Comparison of ENCODE assay signal across 17 cellular contexts in genomic region chr2:178243961-178244360, GRCh38. TPM values are rescaled to one million over a fixed set of nuclear protein-coding genes. Genes with fewer than 3 reads are reported as not detected.
A peak's percentile ranks its signal among the peaks of the same experiment; 100 is the strongest.
DNase-seq lines count a peak whose midpoint lies in the region; ATAC-seq, FAIRE-seq and TF ChIP-seq lines count a peak whose summit lies in the region.
"Had no signal": no experiment of that assay in that cellular context is flagged by ENCODE, and none has a peak within 500 bp of the region (broad histone marks: within the 10 kb centered on the region; RNA-seq: fewer than 3 reads in every experiment).

No MANE protein-coding gene starts in this region.

- no peak overlapping the region for H2BK120ac ChIP-seq in trophoblast cell (ENCODE audit: insufficient read depth, low read length, poor library complexity)

- H3K36me3 Mint-ChIP-seq in astrocyte (ENCODE audit: low read depth, unreplicated experiment), result no peaks in the 10 kb centered on the region
- H3K36me3 Mint-ChIP-seq: CD4-positive, CD25-positive, alpha-beta regulatory T cell; CD8-positive, alpha-beta memory T cell had no signal

- H3K27ac Mint-ChIP-seq in astrocyte (ENCODE audit: unreplicated experiment), result no peak overlapping the region
- H3K27ac Mint-ChIP-seq: CD4-positive, CD25-positive, alpha-beta regulatory T cell had no signal

- no peak overlapping the region for H2BK5ac ChIP-seq in trophoblast cell (ENCODE audit: low read depth, low read length, poor library complexity)

- H4K20me1 ChIP-seq in astrocyte (ENCODE audit: insufficient read depth, low read length), result no peaks in the 10 kb centered on the region

- H3K4me3 ChIP-seq in HEK293 (ENCODE audit: low read depth, low read length), result no peak overlapping the region
- H3K4me3 ChIP-seq in astrocyte (ENCODE audit: insufficient read depth, low read depth, low read length), result no peak overlapping the region
- no peak overlapping the region for H3K4me3 ChIP-seq in small intestine (ENCODE audit: low read depth in 1 of 2, low read length in 2 of 2)
- no peak overlapping the region for H3K4me3 ChIP-seq in trophoblast cell (ENCODE audit: low read depth, low read length)
- H3K4me3 ChIP-seq: HAP-1 had no signal

- H3K14ac ChIP-seq in trophoblast cell (ENCODE audit: low read length), result no peak overlapping the region

- H3K36me3 ChIP-seq in HEK293 (ENCODE audit: control insufficient read depth in 2 of 2, insufficient read depth in 1 of 2, low read length in 2 of 2) (no peaks in the 10 kb centered on the region), astrocyte (ENCODE audit: insufficient read depth, low read length) (no peaks in the 10 kb centered on the region), small intestine (ENCODE audit: control insufficient read depth in 2 of 2, insufficient read depth in 2 of 2, low read length in 2 of 2) (no peaks in the 10 kb centered on the region), trophoblast cell (ENCODE audit: control insufficient read depth in 1 of 2, insufficient read depth in 2 of 2, low read length in 2 of 2) (no peaks in the 10 kb centered on the region)
- H3K36me3 ChIP-seq: BE2C, HAP-1 had no signal

- peak overlapping the region; percentile 28 for H3K4me3 Mint-ChIP-seq in astrocyte (ENCODE audit: unreplicated experiment)
- H3K4me3 Mint-ChIP-seq: CD4-positive, CD25-positive, alpha-beta regulatory T cell; CD8-positive, alpha-beta memory T cell had no signal

- no peak overlapping the region for H3K23ac ChIP-seq in trophoblast cell (ENCODE audit: low read length)

- H3K9ac ChIP-seq in astrocyte (ENCODE audit: low read length) (no peak overlapping the region), trophoblast cell (ENCODE audit: low read length) (no peak overlapping the region)

- ATAC-seq in esophagus mucosa, result peak; percentile 79

- H3K27me3 Mint-ChIP-seq in astrocyte (ENCODE audit: low read depth, unreplicated experiment), result no peaks in the 10 kb centered on the region

- 71 to 86% (median 81%) methylated on average over 1 of the region's 1 CpG for WGBS in small intestine, 3 donors
- WGBS in trophoblast cell (ENCODE audit: extremely low coverage, insufficient coverage, insufficient read length), result no CpG with 5 or more reads among the region's 1 CpG

- H2BK12ac ChIP-seq in trophoblast cell (ENCODE audit: low read length), result no peak overlapping the region

- no peak overlapping the region for H4K91ac ChIP-seq in trophoblast cell (ENCODE audit: low read depth, low read length)

- H4K8ac ChIP-seq in trophoblast cell (ENCODE audit: low read depth, low read length), result no peak overlapping the region

- peaks cover 19% of the 10 kb centered on the region for H3K79me2 ChIP-seq in astrocyte (ENCODE audit: insufficient read depth, low read length)
- H3K79me2 ChIP-seq in trophoblast cell (ENCODE audit: control insufficient read depth, insufficient read depth, low read length, poor library complexity), result no peaks in the 10 kb centered on the region

- TF ChIP-seq CTCF in HEK293 (tag by site-specific recombination; IDR thresholded peaks at IDR 0.05) (no peak), astrocyte (IDR thresholded peaks at IDR 0.05; ENCODE audit: insufficient read depth, low read depth, low read length) (no peak)

- CTCF ChIA-PET in HEK293 (lab: Yijun Ruan, JAX), result no interaction called here

- H3K4me1 ChIP-seq in HEK293 (ENCODE audit: control insufficient read depth, insufficient read depth, low read length) (peaks cover 5% of the 10 kb centered on the region), astrocyte (ENCODE audit: insufficient read depth, low read length) (peaks cover 9% of the 10 kb centered on the region), small intestine (ENCODE audit: control insufficient read depth in 2 of 2, insufficient read depth in 1 of 2, low read depth in 1 of 2, low read length in 1 of 2) (no peaks in the 10 kb centered on the region), trophoblast cell (ENCODE audit: control insufficient read depth in 1 of 2, insufficient read depth in 2 of 2, low read length in 2 of 2) (no peaks in the 10 kb centered on the region)
- H3K4me1 ChIP-seq: BE2C, HAP-1 had no signal

- H3K18ac ChIP-seq in trophoblast cell (ENCODE audit: low read length), result no peak overlapping the region

- H3K4me2 ChIP-seq in astrocyte (ENCODE audit: low read length), result no peak overlapping the region
- no peak overlapping the region for H3K4me2 ChIP-seq in trophoblast cell (ENCODE audit: low read length)

- DNase-seq in astrocyte (ENCODE audit: low read depth), result no peak
- peak; percentile 13 for DNase-seq in small intestine
- DNase-seq in trophoblast cell, result no peak
- DNase-seq in NCI-H446 treated with DMSO at 0.1 percent for 48 hours (lab: John Stamatoyannopoulos, UW), result no peak
- DNase-seq: ACHN; BE2C; C1 segment of cervical spinal cord; CD4-positive, CD25-positive, alpha-beta regulatory T cell; CD8-positive, alpha-beta memory T cell; COR-L47; DMS79 treated with DMSO at 0.1 percent for 48 hours; GF-D8 had no signal

- H2AFZ ChIP-seq in astrocyte (ENCODE audit: low read depth, low read length) (no peak overlapping the region), trophoblast cell (ENCODE audit: insufficient read depth, low read length, poor library complexity) (no peak overlapping the region)

- H4K12ac ChIP-seq in trophoblast cell (ENCODE audit: low read depth, low read length), result no peak overlapping the region

- no peak overlapping the region for H2AK5ac ChIP-seq in trophoblast cell (ENCODE audit: low read length)

- H3K79me1 ChIP-seq in trophoblast cell (ENCODE audit: low read length), result no peaks in the 10 kb centered on the region

- POLR2A ChIA-PET in HEK293 (lab: Yijun Ruan, JAX), result no interaction called here

- no peaks in the 10 kb centered on the region for H3K9me3 Mint-ChIP-seq in astrocyte (ENCODE audit: unreplicated experiment)

- H3K27me3 ChIP-seq in astrocyte (ENCODE audit: insufficient read depth, low read length) (no peaks in the 10 kb centered on the region), small intestine (ENCODE audit: control insufficient read depth in 2 of 2, insufficient read depth in 2 of 2, low read length in 2 of 2) (no peaks in the 10 kb centered on the region), trophoblast cell (ENCODE audit: insufficient read depth, low read length) (no peaks in the 10 kb centered on the region)
- H3K27me3 ChIP-seq: BE2C had no signal

- peaks cover 10% of the 10 kb centered on the region for H3K4me1 Mint-ChIP-seq in astrocyte (ENCODE audit: low read depth, unreplicated experiment)
- H3K4me1 Mint-ChIP-seq: CD4-positive, CD25-positive, alpha-beta regulatory T cell; CD8-positive, alpha-beta memory T cell had no signal

- H3K9me3 ChIP-seq in HEK293 (ENCODE audit: control insufficient read depth, insufficient read depth, low read depth, low read length) (no peaks in the 10 kb centered on the region), astrocyte (ENCODE audit: insufficient read depth, low read depth, low read length) (no peaks in the 10 kb centered on the region), small intestine (ENCODE audit: control insufficient read depth, low read depth) (no peaks in the 10 kb centered on the region), trophoblast cell (ENCODE audit: insufficient read depth, low read depth, low read length) (no peaks in the 10 kb centered on the region)
- H3K9me3 ChIP-seq: BE2C, HAP-1 had no signal

- FAIRE-seq in astrocyte (lab: Jason Lieb, UNC) (no peak), small intestine (lab: Jason Lieb, UNC) (no peak)
- FAIRE-seq: A204.1 had no signal

- no peak overlapping the region for H3K27ac ChIP-seq in HEK293 (ENCODE audit: extremely low read depth, low read depth, low read length)
- H3K27ac ChIP-seq in astrocyte (ENCODE audit: low read depth, low read length), result no peak overlapping the region
- no peak overlapping the region for H3K27ac ChIP-seq in small intestine (ENCODE audit: low read depth in 1 of 2, low read length in 1 of 2)
- H3K27ac ChIP-seq in trophoblast cell (ENCODE audit: low read depth, low read length), result no peak overlapping the region

- no peak overlapping the region for H3K4ac ChIP-seq in trophoblast cell (ENCODE audit: low read depth, low read length)

TF ChIP-seq in HEK293, 187 proteins besides CTCF, POLR2A, EP300 and RAD21:
- TF ChIP-seq ZNF623 (tag by site-specific recombination; IDR thresholded peaks at IDR 0.05), result peak; percentile 78
- TF ChIP-seq ZXDB (tag by site-specific recombination; IDR thresholded peaks at IDR 0.05), result no peak

RNA-seq across cellular contexts. Expression of gene OSBPL6, which starts 49.6 kb away (rescaled TPM):
- total RNA-seq in astrocyte (13.4 and 13.7 TPM in 2 replicates), esophagus mucosa (6.5 TPM)
- 1 to 10 TPM in 2 of 3 donors, under 1 TPM in 1; 0.87 to 1.6 (median 1.4) TPM for polyA plus RNA-seq in small intestine
- polyA plus RNA-seq in trophoblast cell (2013), result 1.1 and 1.2 TPM in 2 replicates
- total RNA-seq: CD4-positive, CD25-positive, alpha-beta regulatory T cell; HT-29 had no signal
